Comparison of ENCODE assay signal across 9 cellular contexts in the genomic region with DNA sequence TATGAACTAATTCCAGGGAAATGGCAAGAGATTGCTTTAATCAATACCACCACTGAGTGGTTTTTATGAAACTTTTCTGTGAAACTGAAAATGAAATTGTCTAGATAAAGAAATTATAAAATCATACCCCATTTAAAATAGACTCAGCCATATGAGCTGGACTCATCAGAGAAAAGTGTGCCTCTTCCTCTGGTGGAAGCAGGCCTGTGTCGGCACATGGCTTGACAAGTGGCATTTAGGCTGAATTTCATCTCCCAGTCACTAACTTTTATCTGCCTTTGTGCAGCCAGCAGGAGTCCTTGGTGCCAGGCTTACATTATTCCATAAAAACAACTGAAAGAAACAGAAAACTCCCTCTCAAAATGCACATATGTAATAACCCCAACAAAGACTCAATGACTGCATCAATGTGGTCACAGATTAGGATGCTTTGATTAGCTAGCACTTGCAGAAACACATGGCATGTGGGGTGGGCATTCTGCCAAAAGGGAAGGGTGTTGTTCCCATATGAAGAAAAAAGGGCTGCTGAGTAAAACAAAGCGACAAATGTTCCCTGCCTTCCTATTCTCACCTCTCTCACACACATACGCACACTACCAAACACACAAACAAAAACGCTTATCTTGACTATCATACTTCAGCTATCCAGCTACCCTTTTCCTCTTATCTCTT.
A peak's percentile ranks its signal among the peaks of the same experiment; 100 is the strongest.
DNase-seq lines count a peak whose midpoint lies in the region; ATAC-seq and TF ChIP-seq lines count a peak whose summit lies in the region.
"Had no signal": no experiment of that assay in that cellular context is flagged by ENCODE, and none has a peak within 500 bp of the region (broad histone marks: within the 10 kb centered on the region; RNA-seq: fewer than 3 reads in every experiment).

No MANE protein-coding gene starts in this region.

- H3K4me1 ChIP-seq in KMS-11 (ENCODE audit: low read depth, poor library complexity, severe bottlenecking) (peaks cover 28% of the 10 kb centered on the region), SJCRH30 (no peaks in the 10 kb centered on the region; the same call in 1 of the 2 replicates), left lung (no peaks in the 10 kb centered on the region), esophagus squamous epithelium (no peaks in the 10 kb centered on the region)
- H3K4me1 ChIP-seq: right lobe of liver had no signal

- H3K4me2 ChIP-seq in KMS-11 = peak overlapping the region; percentile 64

- H3K4me3 ChIP-seq in KMS-11 (IDR thresholded peaks at IDR 0.05; ENCODE audit: insufficient read depth, low read depth, low read length) (no peak overlapping the region), SJCRH30 (no peak overlapping the region), left lung (no peak overlapping the region), esophagus squamous epithelium (no peak overlapping the region)
- H3K4me3 ChIP-seq: right lobe of liver had no signal

- peak; percentile 12 for DNase-seq in COLO829 (ENCODE audit: low spot score)
- DNase-seq in SJCRH30 = peak; percentile 78 to 82
- peak; percentile 61 for DNase-seq in foreskin melanocyte
- no peak for DNase-seq in NCI-H1092 treated with DMSO at 0.1 percent for 48 hours (lab: John Stamatoyannopoulos, UW)
- no peak for DNase-seq in left lung
- DNase-seq in esophagus squamous epithelium (lab: John Stamatoyannopoulos, UW) = no peak
- DNase-seq: right lobe of liver had no signal

- WGBS in esophagus squamous epithelium, 2 donors = 44 to 47% methylated on average over 4 of the region's 4 CpGs

- H3K9me3 ChIP-seq in SJCRH30 (replicated peaks) (no peaks in the 10 kb centered on the region), left lung (peaks cover 0 to 13% of the 10 kb centered on the region in 2 donors), esophagus squamous epithelium (peaks cover 0 to 5% (median 0%) of the 10 kb centered on the region in 3 donors)
- H3K9me3 ChIP-seq: right lobe of liver had no signal

- intact Hi-C loops in left lung (cut with DNase I) = no loop called here
- intact Hi-C loops in esophagus squamous epithelium (cut with DNase I) = no loop called here

- peak overlapping the region; percentile 54; the same call in 1 of the 2 replicates for H3K9ac ChIP-seq in KMS-11

- no peaks in the 10 kb centered on the region for H3K79me2 ChIP-seq in KMS-11 (ENCODE audit: insufficient read depth, low read depth)

- peak overlapping the region; percentile 86 for H3K27ac ChIP-seq in KMS-11
- H3K27ac ChIP-seq in SJCRH30 = no peak overlapping the region
- no peak overlapping the region for H3K27ac ChIP-seq in left lung
- H3K27ac ChIP-seq in esophagus squamous epithelium = no peak overlapping the region
- H3K27ac ChIP-seq: right lobe of liver had no signal

- no peaks in the 10 kb centered on the region for H3K27me3 ChIP-seq in KMS-11 (ENCODE audit: insufficient read depth, low read depth)
- H3K27me3 ChIP-seq in SJCRH30 = no peaks in the 10 kb centered on the region
- H3K27me3 ChIP-seq in left lung = no peaks in the 10 kb centered on the region
- H3K27me3 ChIP-seq in esophagus squamous epithelium = no peaks in the 10 kb centered on the region
- H3K27me3 ChIP-seq: right lobe of liver had no signal

- H4K20me1 ChIP-seq in KMS-11 (ENCODE audit: insufficient read depth) = no peaks in the 10 kb centered on the region

- no peak for TF ChIP-seq POLR2A in esophagus squamous epithelium (IDR thresholded peaks at IDR 0.05)

- H2AFZ ChIP-seq in KMS-11 (ENCODE audit: low read depth) = peak overlapping the region; percentile 65

- ATAC-seq in HG03097 (IDR thresholded peaks at IDR 0.05; ENCODE audit: low FRiP score, unreplicated experiment) (no peak), left lung (no peak)
- ATAC-seq: right lobe of liver had no signal

- H3K36me3 ChIP-seq in KMS-11 (ENCODE audit: insufficient read depth) (no peaks in the 10 kb centered on the region), SJCRH30 (no peaks in the 10 kb centered on the region), left lung (no peaks in the 10 kb centered on the region), esophagus squamous epithelium (no peaks in the 10 kb centered on the region)
- H3K36me3 ChIP-seq: right lobe of liver had no signal

- TF ChIP-seq CTCF in KMS-11 (conservative IDR thresholded peaks at IDR 0.05; ENCODE audit: low read depth, low read length) = no peak
- no peak for TF ChIP-seq CTCF in left lung (IDR thresholded peaks at IDR 0.05)
- no peak for TF ChIP-seq CTCF in esophagus squamous epithelium (IDR thresholded peaks at IDR 0.05)

Comparison
In these comparisons a context has a peak if more than half of its experiments do, and no peak if none do; other contexts are left out.
1. DNase-seq: peak in COLO829 (single experiment), SJCRH30 (2 of 2) and foreskin melanocyte (single experiment); none in NCI-H1092 treated with DMSO at 0.1 percent for 48 hours (single experiment), left lung (0 of 2) and esophagus squamous epithelium (single experiment).